In the genomic region with DNA sequence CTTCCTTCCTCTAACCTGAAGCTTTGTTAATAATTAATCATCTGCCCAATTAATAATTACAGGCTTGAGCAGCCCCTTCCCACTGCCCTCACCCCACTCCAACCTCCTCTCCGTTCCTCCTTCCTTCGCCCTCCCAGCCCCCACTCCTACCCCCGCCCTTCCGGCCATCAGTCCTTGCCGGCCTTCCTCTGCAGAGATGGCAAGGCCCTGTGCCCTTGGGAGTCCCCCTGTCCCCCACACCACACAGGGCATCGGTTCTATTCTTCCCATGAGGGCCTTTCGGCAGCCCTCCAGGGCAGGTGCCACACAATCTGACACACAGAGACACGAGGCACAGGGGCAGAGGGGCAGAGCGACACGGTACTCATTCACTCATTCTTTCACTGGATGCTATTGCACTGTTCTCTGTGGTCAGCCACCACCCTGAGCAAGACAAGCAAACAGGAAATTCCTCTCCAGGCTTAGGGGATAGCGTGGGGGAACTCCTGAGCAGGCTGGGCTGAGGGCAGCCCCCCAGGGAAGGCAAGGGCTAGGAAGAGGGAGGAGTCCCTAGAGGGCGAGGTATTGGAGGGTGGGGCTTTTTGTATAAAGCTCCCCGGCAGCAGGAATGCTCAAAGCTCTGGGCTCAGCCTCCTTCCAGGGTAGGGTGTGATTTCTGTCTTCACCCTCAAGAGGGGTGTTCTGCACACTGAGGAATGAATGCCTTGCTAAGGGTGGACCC, we compare ENCODE assay signal across 8 cellular contexts. TPM values are rescaled to one million over a fixed set of nuclear protein-coding genes. Genes with fewer than 3 reads are reported as not detected.
DNase-seq lines count a peak whose midpoint lies in the region; ATAC-seq and TF ChIP-seq lines count a peak whose summit lies in the region.

No MANE protein-coding gene starts in this region.

- no peaks in the 10 kb centered on the region for H3K36me3 ChIP-seq in CD8-positive, alpha-beta T cell (ENCODE audit: insufficient read depth, low read length)

- no peak for TF ChIP-seq CTCF in CD8-positive, alpha-beta T cell (IDR thresholded peaks at IDR 0.05)
- TF ChIP-seq CTCF in NB4 (IDR thresholded peaks at IDR 0.05; ENCODE audit: low read depth, low read length): no peak

- TF ChIP-seq POLR2A in NB4 (IDR thresholded peaks at IDR 0.05; ENCODE audit: extremely low read depth, insufficient read length): no peak

- POLR2A ChIA-PET in CD8-positive, alpha-beta T cell (lab: Charles Lee): interaction anchor here (0.9 to 1.3 kb wide), 4 partner anchors 11 to 48 kb away, joined by 3 to 5 read pairs (median 3); no protein-coding TSS in a partner anchor

- intact Hi-C loops in CD8-positive, alpha-beta T cell (cut with DNase I, micrococcal nuclease): loop anchor here in 1 of 2 experiments (5.0 kb wide), 1 partner anchor 34 kb away; no protein-coding TSS in a partner anchor

- H3K27me3 ChIP-seq in CD8-positive, alpha-beta T cell (ENCODE audit: insufficient read depth, low read length): no peaks in the 10 kb centered on the region

- peak overlapping the region; percentile 78 for H3K27ac Mint-ChIP-seq in CD8-positive, alpha-beta T cell
- H3K27ac Mint-ChIP-seq in natural killer cell treated with Interleukin-12 subunit alpha and Interleukin-12 subunit beta and Interleukin-15 and Interleukin-18, amount 100 ng/mL, for 72 hours: peak overlapping the region; percentile 51 to 61

- no peak for DNase-seq in CD8-positive, alpha-beta T cell
- DNase-seq in NB4 (ENCODE audit: low read depth) (peak; percentile 84), dedifferentiated amniotic fluid mesenchymal stem cell (ENCODE audit: extremely low spot score) (peak; percentile 48), NCI-H2196 (lab: John Stamatoyannopoulos, UW; ENCODE audit: unreplicated experiment) (no peak), D341Med (ENCODE audit: low spot score) (no peak), NCI-H1694 treated with DMSO at 0.1 percent for 48 hours (lab: John Stamatoyannopoulos, UW) (no peak)
- DNase-seq in natural killer cell treated with Interleukin-12 subunit alpha and Interleukin-12 subunit beta and Interleukin-15 and Interleukin-18, amount 100 ng/mL, for 72 hours (ENCODE audit: low spot score): peak; percentile 71

- CTCF ChIA-PET in CD8-positive, alpha-beta T cell (lab: Charles Lee): interaction anchor here (0.5 to 1.2 kb wide), 4 partner anchors 12 to 468 kb away, joined by 3 to 4 read pairs (median 4); no protein-coding TSS in a partner anchor

- peak; percentile 65 for ATAC-seq in CD8-positive, alpha-beta T cell
- peak; percentile 75 for ATAC-seq in GM19463 (IDR thresholded peaks at IDR 0.05; ENCODE audit: unreplicated experiment)
- peak; percentile 74 to 85 for ATAC-seq in natural killer cell treated with Interleukin-12 subunit alpha and Interleukin-12 subunit beta and Interleukin-15 and Interleukin-18, amount 100 ng/mL, for 72 hours

- peaks cover 24% of the 10 kb centered on the region for H3K4me1 ChIP-seq in CD8-positive, alpha-beta T cell (ENCODE audit: insufficient read depth, low read length)

- no peaks in the 10 kb centered on the region for H3K27me3 Mint-ChIP-seq in CD8-positive, alpha-beta T cell (ENCODE audit: low read depth)
- H3K27me3 Mint-ChIP-seq in natural killer cell treated with Interleukin-12 subunit alpha and Interleukin-12 subunit beta and Interleukin-15 and Interleukin-18, amount 100 ng/mL, for 72 hours: peaks cover 0 to 6% of the 10 kb centered on the region in 2 donors

- H3K27ac ChIP-seq in CD8-positive, alpha-beta T cell (ENCODE audit: low read depth, low read length): no peak overlapping the region

- H3K9me3 Mint-ChIP-seq in CD8-positive, alpha-beta T cell: no peaks in the 10 kb centered on the region
- H3K9me3 Mint-ChIP-seq in natural killer cell treated with Interleukin-12 subunit alpha and Interleukin-12 subunit beta and Interleukin-15 and Interleukin-18, amount 100 ng/mL, for 72 hours: no peaks in the 10 kb centered on the region

- no peaks in the 10 kb centered on the region for H3K36me3 Mint-ChIP-seq in CD8-positive, alpha-beta T cell
- H3K36me3 Mint-ChIP-seq in natural killer cell treated with Interleukin-12 subunit alpha and Interleukin-12 subunit beta and Interleukin-15 and Interleukin-18, amount 100 ng/mL, for 72 hours: no peaks in the 10 kb centered on the region

- no peak overlapping the region for H3K4me3 ChIP-seq in CD8-positive, alpha-beta T cell (ENCODE audit: low read depth, low read length)
- H3K4me3 ChIP-seq in NB4 (ENCODE audit: low read depth, low read length): no peak overlapping the region

- H3K9me3 ChIP-seq in CD8-positive, alpha-beta T cell (ENCODE audit: low read length): no peaks in the 10 kb centered on the region

- peak overlapping the region; percentile 43 for H3K4me3 Mint-ChIP-seq in CD8-positive, alpha-beta T cell
- peak overlapping the region; percentile 51 for H3K4me3 Mint-ChIP-seq in natural killer cell treated with Interleukin-12 subunit alpha and Interleukin-12 subunit beta and Interleukin-15 and Interleukin-18, amount 100 ng/mL, for 72 hours

- H3K4me1 Mint-ChIP-seq in CD8-positive, alpha-beta T cell (ENCODE audit: low read depth): peaks cover 22% of the 10 kb centered on the region
- peaks cover 5 to 13% of the 10 kb centered on the region in 2 donors for H3K4me1 Mint-ChIP-seq in natural killer cell treated with Interleukin-12 subunit alpha and Interleukin-12 subunit beta and Interleukin-15 and Interleukin-18, amount 100 ng/mL, for 72 hours (ENCODE audit: low read depth in 2 of 2)

RNA-seq across cellular contexts. Expression of a gene that starts 14.8 kb away (rescaled TPM):
- under 1 TPM in 1 of 2 experiments, not detected in 1; 0.05 TPM for total RNA-seq in CD8-positive, alpha-beta T cell
- total RNA-seq in natural killer cell treated with Interleukin-12 subunit alpha and Interleukin-12 subunit beta and Interleukin-15 and Interleukin-18, amount 100 ng/mL, for 72 hours: 1 to 10 TPM in 1 of 2 donors, under 1 TPM in 1; 0.38 to 2.6 TPM

RNA-seq across cellular contexts. Expression of a gene that starts 30.5 kb away (rescaled TPM):
- total RNA-seq in CD8-positive, alpha-beta T cell: 10 to 100 TPM; 24.8 to 25.3 TPM
- total RNA-seq in natural killer cell treated with Interleukin-12 subunit alpha and Interleukin-12 subunit beta and Interleukin-15 and Interleukin-18, amount 100 ng/mL, for 72 hours: 10 to 100 TPM; 49.6 to 71.2 TPM

RNA-seq across cellular contexts. Expression of a gene that starts 48.8 kb away (rescaled TPM):
- total RNA-seq in CD8-positive, alpha-beta T cell: 100 to 1,000 TPM; 327 to 329 TPM
- total RNA-seq in natural killer cell treated with Interleukin-12 subunit alpha and Interleukin-12 subunit beta and Interleukin-15 and Interleukin-18, amount 100 ng/mL, for 72 hours: 100 to 1,000 TPM; 463 to 472 TPM

Comparison
In these comparisons a context has a peak if more than half of its experiments do, and no peak if none do; other contexts are left out.
1. DNase-seq: peak in NB4 (single experiment), dedifferentiated amniotic fluid mesenchymal stem cell (single experiment) and natural killer cell treated with Interleukin-12 subunit alpha and Interleukin-12 subunit beta and Interleukin-15 and Interleukin-18, amount 100 ng/mL, for 72 hours (single experiment); none in CD8-positive, alpha-beta T cell (0 of 7), NCI-H2196 (single experiment), D341Med (single experiment) and NCI-H1694 treated with DMSO at 0.1 percent for 48 hours (single experiment).
2. Peak in every context shown above with its lines, with median percentiles within 50 percentile points of each other: ATAC-seq.